ENCODE assay signal across 1 cellular context in genomic region chr4:76449824-76450223, GRCh38.
TF ChIP-seq lines count a peak whose summit lies in the region.

No MANE protein-coding gene starts in this region.

TF ChIP-seq in GM23338, 12 proteins besides CTCF, POLR2A, EP300 and RAD21 (continued from another document):
- TF ChIP-seq ZNF462 (CRISPR knock-in tag; IDR thresholded peaks at IDR 0.05): no peak
- TF ChIP-seq REST (IDR thresholded peaks at IDR 0.05; ENCODE audit: unreplicated experiment): no peak
- TF ChIP-seq EZH2 (IDR thresholded peaks at IDR 0.05; ENCODE audit: low read depth, unreplicated experiment): no peak
- no peak for TF ChIP-seq JUNB (IDR thresholded peaks at IDR 0.05; ENCODE audit: unreplicated experiment)
- no peak for TF ChIP-seq NANOG (IDR thresholded peaks at IDR 0.05; ENCODE audit: borderline replicate concordance)
